In genomic region chr2:225590932-225591331, GRCh38 we compare ENCODE assay signal across 17 cellular contexts.
DNase-seq lines count a peak whose midpoint lies in the region; ATAC-seq, FAIRE-seq and TF ChIP-seq lines count a peak whose summit lies in the region.
"Had no signal": no experiment of that assay in that cellular context is flagged by ENCODE, and none has a peak within 500 bp of the region (broad histone marks: within the 10 kb centered on the region; RNA-seq: fewer than 3 reads in every experiment).

No MANE protein-coding gene starts in this region.

- POLR2A ChIA-PET in AG04450 (lab: Yijun Ruan, JAX) = no interaction called here

- TF ChIP-seq CTCF in AG04450 (IDR thresholded peaks at IDR 0.05; ENCODE audit: low read depth, low read length) (no peak), endodermal cell (conservative IDR thresholded peaks at IDR 0.05) (no peak), body of pancreas (IDR thresholded peaks at IDR 0.05) (no peak)

- no peak overlapping the region for H3K56ac ChIP-seq in mesendoderm (ENCODE audit: low read length)

- H3K9ac ChIP-seq in endodermal cell (ENCODE audit: extremely low read depth, low read length, poor library complexity, severe bottlenecking) = no peak overlapping the region
- no peak overlapping the region for H3K9ac ChIP-seq in mesendoderm (ENCODE audit: low read length)
- H3K9ac ChIP-seq: BLaER1 treated with 17β-estradiol and CSF1 and Interleukin-3, amounts not matched to agents 10 nM and 100 nM had no signal

- no peak overlapping the region for H3K18ac ChIP-seq in mesendoderm (ENCODE audit: low read length)

- H3K79me1 ChIP-seq in mesendoderm (ENCODE audit: low read length) = no peaks in the 10 kb centered on the region

- no peaks in the 10 kb centered on the region for H3K36me3 Mint-ChIP-seq in endodermal cell (ENCODE audit: low read depth)
- H3K36me3 Mint-ChIP-seq: CD8-positive, alpha-beta T cell had no signal

- H3K27ac Mint-ChIP-seq in endodermal cell = no peak overlapping the region
- H3K27ac Mint-ChIP-seq: B cell; CD8-positive, alpha-beta T cell had no signal

- H3K27ac ChIP-seq in AG04450 (ENCODE audit: low read depth, low read length) (peak overlapping the region; percentile 3), endodermal cell (ENCODE audit: low read depth, low read length) (no peak overlapping the region), mesendoderm (ENCODE audit: low read depth, low read length) (no peak overlapping the region), body of pancreas (no peak overlapping the region)
- H3K27ac ChIP-seq: BLaER1 treated with 17β-estradiol and CSF1 and Interleukin-3, amounts not matched to agents 10 nM and 100 nM had no signal

- H2BK15ac ChIP-seq in mesendoderm (replicated peaks; ENCODE audit: low read depth) = no peak overlapping the region

- H3K4me1 ChIP-seq in endodermal cell (ENCODE audit: control insufficient read depth, insufficient read depth, low read length) (no peaks in the 10 kb centered on the region), mesendoderm (ENCODE audit: control insufficient read depth, low read depth, low read length) (no peaks in the 10 kb centered on the region), body of pancreas (no peaks in the 10 kb centered on the region)

- H2AK5ac ChIP-seq in mesendoderm (ENCODE audit: low read length) = no peak overlapping the region

- no peak for TF ChIP-seq POLR2A in erythroblast (IDR thresholded peaks at IDR 0.05; ENCODE audit: low read length)
- TF ChIP-seq POLR2A in body of pancreas (IDR thresholded peaks at IDR 0.05) = no peak

- no peak overlapping the region for H4K8ac ChIP-seq in mesendoderm (ENCODE audit: low read depth, low read length)

- no peak overlapping the region for H2BK5ac ChIP-seq in mesendoderm (ENCODE audit: low read length)

- no peak overlapping the region for H2BK120ac ChIP-seq in mesendoderm (ENCODE audit: low read depth, low read length)

- CTCF ChIA-PET in AG04450 (lab: Charles Lee) = no interaction called here

- no peak for DNase-seq in AG04450 (ENCODE audit: low read depth, low spot score)
- peak; percentile 7 for DNase-seq in M059J (ENCODE audit: low read depth)
- peak; percentile 48 for DNase-seq in endodermal cell
- DNase-seq in mesendoderm = peak; percentile 11
- DNase-seq in stimulated activated CD4-positive, alpha-beta T cell treated with anti-CD3 and anti-CD28 coated beads, Interleukin-4, amount 100 ng/mL, for 24 hours = no peak
- no peak for DNase-seq in urothelium cell line (ENCODE audit: low spot score)
- no peak for DNase-seq in erythroblast (lab: John Stamatoyannopoulos, UW)
- no peak for DNase-seq in body of pancreas
- DNase-seq: 8988T; Calu3; CD8-positive, alpha-beta T cell; DMS79 treated with DMSO at 0.1 percent for 48 hours; GF-D8; GOT3; H7 had no signal

- no peak for FAIRE-seq in urothelium cell line (lab: Jason Lieb, UNC)

- intact Hi-C loops in body of pancreas (cut with DNase I) = no loop called here

- no peaks in the 10 kb centered on the region for H3K9me3 ChIP-seq in AG04450 (ENCODE audit: control insufficient read depth, insufficient read depth, low read length)
- H3K9me3 ChIP-seq in endodermal cell (ENCODE audit: control insufficient read depth, low read length) = no peaks in the 10 kb centered on the region
- H3K9me3 ChIP-seq in body of pancreas = no peaks in the 10 kb centered on the region
- H3K9me3 ChIP-seq: BLaER1 treated with 17β-estradiol and CSF1 and Interleukin-3, amounts not matched to agents 10 nM and 100 nM had no signal

- no peak overlapping the region for H3K4ac ChIP-seq in mesendoderm (ENCODE audit: low read depth, low read length)

- peaks cover 2% of the 10 kb centered on the region for H3K27me3 ChIP-seq in AG04450 (ENCODE audit: control insufficient read depth, insufficient read depth, low read length)
- no peaks in the 10 kb centered on the region for H3K27me3 ChIP-seq in endodermal cell (ENCODE audit: control insufficient read depth, insufficient read depth, low read length, poor library complexity, severe bottlenecking)
- no peaks in the 10 kb centered on the region for H3K27me3 ChIP-seq in mesendoderm (ENCODE audit: insufficient read depth, low read length, poor library complexity)
- no peaks in the 10 kb centered on the region for H3K27me3 ChIP-seq in body of pancreas
- H3K27me3 ChIP-seq: BLaER1 treated with 17β-estradiol and CSF1 and Interleukin-3, amounts not matched to agents 10 nM and 100 nM had no signal

- no peaks in the 10 kb centered on the region for H3K79me2 ChIP-seq in mesendoderm (ENCODE audit: control insufficient read depth, insufficient read depth, low read length)

- no peak overlapping the region for H3K4me2 ChIP-seq in mesendoderm (ENCODE audit: low read length)
- H3K4me2 ChIP-seq: BLaER1 treated with 17β-estradiol and CSF1 and Interleukin-3, amounts not matched to agents 10 nM and 100 nM had no signal

- H3K36me3 ChIP-seq in endodermal cell (ENCODE audit: control insufficient read depth, insufficient read depth, low read length) (no peaks in the 10 kb centered on the region), mesendoderm (ENCODE audit: control insufficient read depth, insufficient read depth, low read length) (no peaks in the 10 kb centered on the region), body of pancreas (replicated peaks in 1 of 2; ENCODE audit: insufficient read depth in 1 of 2, low read depth in 2 of 2) (no peaks in the 10 kb centered on the region)
- H3K36me3 ChIP-seq: BLaER1 treated with 17β-estradiol and CSF1 and Interleukin-3, amounts not matched to agents 10 nM and 100 nM had no signal

- 92 to 100% methylated on average over 2 to 3 of the region's 3 CpGs for WGBS in endodermal cell (ENCODE audit: insufficient coverage in 1 of 2, insufficient read length in 1 of 2), 2 experiments
- WGBS in mesendoderm (ENCODE audit: extremely low coverage, insufficient coverage, low lambda C conversion rate) = no CpG with 5 or more reads among the region's 3 CpGs
- WGBS in body of pancreas, 2 donors = 94 to 95% methylated on average over 3 of the region's 3 CpGs

- no peaks in the 10 kb centered on the region for H3K27me3 Mint-ChIP-seq in endodermal cell (ENCODE audit: insufficient read depth)
- H3K27me3 Mint-ChIP-seq: B cell had no signal

- H3K4me1 Mint-ChIP-seq in endodermal cell = no peaks in the 10 kb centered on the region
- H3K4me1 Mint-ChIP-seq: B cell had no signal

- no peak for ATAC-seq in body of pancreas
- ATAC-seq: CD8-positive, alpha-beta T cell had no signal

- H3K23ac ChIP-seq in mesendoderm (ENCODE audit: low read length) = no peak overlapping the region

- H3K9me3 Mint-ChIP-seq in endodermal cell = no peaks in the 10 kb centered on the region
- H3K9me3 Mint-ChIP-seq: CD8-positive, alpha-beta T cell had no signal

- H3K4me3 Mint-ChIP-seq in endodermal cell = no peak overlapping the region
- H3K4me3 Mint-ChIP-seq: B cell; CD8-positive, alpha-beta T cell had no signal

- no peak overlapping the region for H4K5ac ChIP-seq in mesendoderm (ENCODE audit: low read length)

- H3K4me3 ChIP-seq in AG04450 (ENCODE audit: low read depth, low read length) = no peak overlapping the region
- no peak overlapping the region for H3K4me3 ChIP-seq in endodermal cell (ENCODE audit: low read length)
- H3K4me3 ChIP-seq in mesendoderm (ENCODE audit: low read length) = no peak overlapping the region
- no peak overlapping the region for H3K4me3 ChIP-seq in body of pancreas
- H3K4me3 ChIP-seq: BLaER1 treated with 17β-estradiol and CSF1 and Interleukin-3, amounts not matched to agents 10 nM and 100 nM had no signal

Comparison
In these comparisons a context has a peak if more than half of its experiments do, and no peak if none do; other contexts are left out.
1. DNase-seq: peak in M059J (single experiment), endodermal cell (single experiment) and mesendoderm (single experiment); none in AG04450 (single experiment), stimulated activated CD4-positive, alpha-beta T cell treated with anti-CD3 and anti-CD28 coated beads, Interleukin-4, amount 100 ng/mL, for 24 hours (single experiment), urothelium cell line (single experiment), erythroblast (0 of 2) and body of pancreas (0 of 4).